8 cellular contexts compared by ENCODE assay signal in the genomic region with DNA sequence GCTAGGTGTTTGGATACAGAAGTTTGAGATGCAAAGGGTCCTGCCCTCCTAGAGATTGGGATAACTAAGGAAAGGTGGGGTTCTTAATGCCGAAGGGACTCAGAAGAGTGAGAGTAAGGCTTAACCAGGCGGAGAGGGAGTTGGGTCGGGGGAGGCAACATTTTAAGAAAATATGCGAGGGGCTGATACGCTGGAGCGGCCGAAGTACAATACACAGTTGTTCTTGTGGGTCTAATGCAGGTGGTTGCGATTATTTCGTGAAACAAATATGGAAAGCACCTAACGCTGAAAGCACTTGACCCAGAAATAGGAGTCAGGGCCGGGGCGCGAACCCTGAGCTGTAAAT. TPM values are rescaled to one million over a fixed set of nuclear protein-coding genes. Genes with fewer than 3 reads are reported as not detected.
DNase-seq lines count a peak whose midpoint lies in the region; ATAC-seq, FAIRE-seq and TF ChIP-seq lines count a peak whose summit lies in the region.

No MANE protein-coding gene starts in this region.

- H3K9me3 Mint-ChIP-seq in activated naive CD8-positive, alpha-beta T cell treated with anti-CD3 and anti-CD28 coated beads for 36 hours, result no peaks in the 10 kb centered on the region
- H3K9me3 Mint-ChIP-seq in type B pancreatic cell, result no peaks in the 10 kb centered on the region

- intact Hi-C loops in HepG2 (cut with micrococcal nuclease; ENCODE audit: unreplicated experiment), result loop anchor here (5.0 kb wide), 2 partner anchors 49 to 69 kb away; no protein-coding TSS in a partner anchor

- H3K4me1 Mint-ChIP-seq in activated naive CD8-positive, alpha-beta T cell treated with anti-CD3 and anti-CD28 coated beads for 36 hours, result peaks cover 31% of the 10 kb centered on the region
- H3K4me1 Mint-ChIP-seq in type B pancreatic cell (ENCODE audit: unreplicated experiment), result peaks cover 23% of the 10 kb centered on the region

- H3K27ac ChIP-seq in HepG2 (ENCODE audit: extremely low read length, insufficient read depth, low read length), result peak overlapping the region; percentile 85

- H3K9me3 ChIP-seq in HepG2 (ENCODE audit: low read length), result no peaks in the 10 kb centered on the region

- no peak for TF ChIP-seq RAD21 in HepG2 (CRISPR knock-in tag; IDR thresholded peaks at IDR 0.05)

- CTCF ChIA-PET in HepG2 (lab: Yijun Ruan, JAX; ENCODE audit: low intra/inter-chr PET ratio, low total read pairs), result no interaction called here

- peaks cover 4% of the 10 kb centered on the region for H4K20me1 ChIP-seq in HepG2 (ENCODE audit: insufficient read depth, low read length)

- peaks cover 41% of the 10 kb centered on the region for H3K79me2 ChIP-seq in HepG2 (ENCODE audit: insufficient read depth, low read length)

- ATAC-seq in GM18498 (IDR thresholded peaks at IDR 0.05; ENCODE audit: unreplicated experiment) (peak; percentile 27), HG02798 (IDR thresholded peaks at IDR 0.05; ENCODE audit: poor library complexity, unreplicated experiment) (peak; percentile 21), HepG2 (peak; percentile 40)

- peak overlapping the region; percentile 98 for H3K4me2 ChIP-seq in HepG2 (ENCODE audit: low read depth, low read length)

- no peak for DNase-seq in activated naive CD8-positive, alpha-beta T cell treated with anti-CD3 and anti-CD28 coated beads for 36 hours
- DNase-seq in HepG2 (ENCODE audit: low spot score) (no peak), type B pancreatic cell (ENCODE audit: extremely low spot score, unreplicated experiment) (no peak), NCI-H1417 treated with DMSO at 0.1 percent for 48 hours (lab: John Stamatoyannopoulos, UW) (no peak), HK-2 (ENCODE audit: unreplicated experiment) (no peak)
- DNase-seq in stimulated activated naive CD4-positive, alpha-beta T cell (lab: John Stamatoyannopoulos, UW), result no peak

- H3K27me3 Mint-ChIP-seq in activated naive CD8-positive, alpha-beta T cell treated with anti-CD3 and anti-CD28 coated beads for 36 hours, result peaks cover 3% of the 10 kb centered on the region
- peaks cover 5% of the 10 kb centered on the region for H3K27me3 Mint-ChIP-seq in type B pancreatic cell

- H3K4me1 ChIP-seq in HepG2 (ENCODE audit: insufficient read depth, low read length), result peaks cover 41% of the 10 kb centered on the region

- no peak for FAIRE-seq in HepG2 (lab: Jason Lieb, UNC)

- peak overlapping the region; percentile 55 for H2AFZ ChIP-seq in HepG2 (ENCODE audit: low read length)

- peaks cover 20% of the 10 kb centered on the region for H3K36me3 Mint-ChIP-seq in activated naive CD8-positive, alpha-beta T cell treated with anti-CD3 and anti-CD28 coated beads for 36 hours
- peaks cover 7% of the 10 kb centered on the region for H3K36me3 Mint-ChIP-seq in type B pancreatic cell

- H3K4me3 ChIP-seq in HepG2 (replicated peaks in 1 of 3; ENCODE audit: insufficient read depth in 1 of 3, low read depth in 2 of 3, low read length in 3 of 3), result peak overlapping the region; percentile 93 to 98 (median 94)

- in situ Hi-C loops in HepG2 (cut with HindIII; ENCODE audit: extremely low pct_ligation_motif_present, low pct_unique_long_range_greater_than_20kb), result no loop called here

- TF ChIP-seq EP300 in HepG2 (IDR thresholded peaks at IDR 0.05; ENCODE audit: low read depth in 2 of 2, low read length in 2 of 2), result no peak
- no peak for TF ChIP-seq EP300 in HepG2 (CRISPR knock-in tag; IDR thresholded peaks at IDR 0.05; ENCODE audit: borderline replicate concordance)

- peaks cover 1 to 17% of the 10 kb centered on the region in 2 experiments; a peak in 4 of 5 replicates for H3K36me3 ChIP-seq in HepG2 (replicated peaks in 1 of 2; ENCODE audit: control insufficient read depth in 1 of 2, insufficient read depth in 2 of 2, low read length in 2 of 2)

- no peak for TF ChIP-seq POLR2A in HepG2 (IDR thresholded peaks at IDR 0.05; ENCODE audit: insufficient read depth in 1 of 2, low read depth in 2 of 2, low read length in 2 of 2)

- WGBS in HepG2 (ENCODE audit: low lambda C conversion rate), result 4% methylated on average over 13 of the region's 13 CpGs

- TF ChIP-seq CTCF in HepG2 (CRISPR knock-in tag; IDR thresholded peaks at IDR 0.05) (no peak), type B pancreatic cell (conservative IDR thresholded peaks at IDR 0.05) (no peak)

- TSS peak; percentile 98 for BruUV-seq in HepG2 (replicated peaks; lab: Mats Ljungman, UMichigan)

- no peaks in the 10 kb centered on the region; a peak in 1 of 5 replicates for H3K27me3 ChIP-seq in HepG2 (ENCODE audit: control insufficient read depth in 1 of 2, insufficient read depth in 2 of 2, low read length in 2 of 2)

- peak overlapping the region; percentile 99 for H3K4me3 Mint-ChIP-seq in activated naive CD8-positive, alpha-beta T cell treated with anti-CD3 and anti-CD28 coated beads for 36 hours
- peak overlapping the region; percentile 100 for H3K4me3 Mint-ChIP-seq in type B pancreatic cell

- POLR2A ChIA-PET in HepG2 (lab: Yijun Ruan, JAX), result interaction anchor here (0.7 to 2.7 kb wide), 7 partner anchors 15 to 48 kb away, joined by 3 to 9 read pairs (median 6); no protein-coding TSS in a partner anchor

- peak overlapping the region; percentile 88 for H3K9ac ChIP-seq in HepG2 (ENCODE audit: insufficient read depth, low read depth, low read length)

- H3K27ac Mint-ChIP-seq in activated naive CD8-positive, alpha-beta T cell treated with anti-CD3 and anti-CD28 coated beads for 36 hours, result peak overlapping the region; percentile 98
- H3K27ac Mint-ChIP-seq in type B pancreatic cell, result peak overlapping the region; percentile 98

TF ChIP-seq in HepG2, 621 proteins besides CTCF, POLR2A, EP300 and RAD21 (continues in another document):
- TF ChIP-seq ZNF432 (CRISPR knock-in tag; IDR thresholded peaks at IDR 0.05; ENCODE audit: borderline replicate concordance) (no peak), XBP1 (CRISPR knock-in tag; IDR thresholded peaks at IDR 0.05) (no peak), HNRNPH1 (optimal IDR thresholded peaks at IDR 0.05; ENCODE audit: low read depth, low read length) (no peak), KLF9 (CRISPR knock-in tag; IDR thresholded peaks at IDR 0.05; ENCODE audit: low read depth) (no peak), NCOA2 (CRISPR knock-in tag; IDR thresholded peaks at IDR 0.05) (no peak), ZBTB7B (CRISPR knock-in tag; IDR thresholded peaks at IDR 0.05) (no peak)
- TF ChIP-seq, protein P1, sequence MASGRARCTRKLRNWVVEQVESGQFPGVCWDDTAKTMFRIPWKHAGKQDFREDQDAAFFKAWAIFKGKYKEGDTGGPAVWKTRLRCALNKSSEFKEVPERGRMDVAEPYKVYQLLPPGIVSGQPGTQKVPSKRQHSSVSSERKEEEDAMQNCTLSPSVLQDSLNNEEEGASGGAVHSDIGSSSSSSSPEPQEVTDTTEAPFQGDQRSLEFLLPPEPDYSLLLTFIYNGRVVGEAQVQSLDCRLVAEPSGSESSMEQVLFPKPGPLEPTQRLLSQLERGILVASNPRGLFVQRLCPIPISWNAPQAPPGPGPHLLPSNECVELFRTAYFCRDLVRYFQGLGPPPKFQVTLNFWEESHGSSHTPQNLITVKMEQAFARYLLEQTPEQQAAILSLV (CRISPR knock-in tag; IDR thresholded peaks at IDR 0.05; ENCODE audit: borderline replicate concordance), result 0 out of 2 replicates have a peak, but pooled peaks have one; percentile 19

RNA-seq across cellular contexts. Expression of a gene that starts 0.3 kb away (rescaled TPM):
- total RNA-seq in activated naive CD8-positive, alpha-beta T cell treated with anti-CD3 and anti-CD28 coated beads for 36 hours, result 10 to 100 TPM; 68.9 to 82.6 TPM
- total RNA-seq in HepG2 (2016; rRNA removed; fragmentation: Illumina TruSeq; extraction: Trizol) (218 and 227 TPM in 2 replicates), type B pancreatic cell (ENCODE audit: low replicate concordance) (54.6 and 63.4 TPM in 2 replicates)
- total RNA-seq in HepG2 (2016; cell fraction: cytosol; rRNA removed; fragmentation: Illumina TruSeq; extraction: Trizol; ENCODE audit: low read depth), result 206 and 269 TPM in 2 replicates
- total RNA-seq in HepG2 (2016; cell fraction: insoluble cytoplasmic fraction; rRNA removed; fragmentation: Illumina TruSeq; extraction: Trizol), result 231 and 234 TPM in 2 replicates
- 210 and 239 TPM in 2 replicates for total RNA-seq in HepG2 (2016; cell fraction: membrane; rRNA removed; fragmentation: Illumina TruSeq; extraction: Trizol)
- 93.8 and 105 TPM in 2 replicates for total RNA-seq in HepG2 (2016; cell fraction: nucleus; rRNA removed; fragmentation: Illumina TruSeq; extraction: Trizol)
- polyA plus RNA-seq in HepG2 (2011; rRNA removed), result 54.9 and 69.7 TPM in 2 replicates
- polyA plus RNA-seq in HepG2 (2011; cell fraction: cytosol; rRNA removed), result 29.2 and 44.3 TPM in 2 replicates
- polyA plus RNA-seq in HepG2 (2011; cell fraction: nucleus; rRNA removed), result 19.7 and 29.3 TPM in 2 replicates
- 135 and 250 TPM in 2 replicates for polyA plus RNA-seq in HepG2 (2012)
- polyA plus RNA-seq in HepG2 (2016; cell fraction: cytosol; fragmentation: Illumina TruSeq; extraction: Trizol; ENCODE audit: low read depth), result 238 and 374 TPM in 2 replicates
- 240 and 279 TPM in 2 replicates for polyA plus RNA-seq in HepG2 (2016; cell fraction: insoluble cytoplasmic fraction; fragmentation: Illumina TruSeq; extraction: Trizol; ENCODE audit: low read depth)
- 207 and 271 TPM in 2 replicates for polyA plus RNA-seq in HepG2 (2016; cell fraction: membrane; fragmentation: Illumina TruSeq; extraction: Trizol; ENCODE audit: low read depth)
- polyA plus RNA-seq in HepG2 (2016; cell fraction: nucleus; fragmentation: Illumina TruSeq; extraction: Trizol; ENCODE audit: insufficient read depth, low read depth), result 189 and 213 TPM in 2 replicates
- 1.6 and 6.6 TPM in 2 replicates for polyA minus RNA-seq in HepG2 (2011; rRNA and poly(A)+ RNA removed; ENCODE audit: low replicate concordance)
- 17.9 and 19.8 TPM in 2 replicates for polyA minus RNA-seq in HepG2 (2011; cell fraction: cytosol; rRNA and poly(A)+ RNA removed)
- polyA minus RNA-seq in HepG2 (2011; cell fraction: nucleus; rRNA and poly(A)+ RNA removed), result 35.8 and 39.4 TPM in 2 replicates
